ENCODE assay signal across 9 cellular contexts in genomic region chr19:23817519-23817918, GRCh38. TPM values are rescaled to one million over a fixed set of nuclear protein-coding genes. Genes with fewer than 3 reads are reported as not detected.
DNase-seq lines count a peak whose midpoint lies in the region; ATAC-seq and TF ChIP-seq lines count a peak whose summit lies in the region.
"Had no signal": no experiment of that assay in that cellular context is flagged by ENCODE, and none has a peak within 500 bp of the region (broad histone marks: within the 10 kb centered on the region; RNA-seq: fewer than 3 reads in every experiment).

No MANE protein-coding gene starts in this region.

- intact Hi-C loops in lower lobe of right lung (cut with DNase I): no loop called here

- no peak for ATAC-seq in lower lobe of right lung
- ATAC-seq in HG03432 (IDR thresholded peaks at IDR 0.05; ENCODE audit: unreplicated experiment): no peak

- TF ChIP-seq CTCF in AG09319 (IDR thresholded peaks at IDR 0.05; ENCODE audit: low read depth, low read length) (peak; percentile 7), GM13977 (IDR thresholded peaks at IDR 0.05; ENCODE audit: extremely low read depth, insufficient read depth, missing control alignments) (peak; percentile 46), endothelial cell (IDR thresholded peaks at IDR 0.05; ENCODE audit: unreplicated experiment) (peak; percentile 41), lower lobe of right lung (IDR thresholded peaks at IDR 0.05) (no peak)

- H3K27me3 ChIP-seq in lower lobe of right lung (ENCODE audit: low read depth): no peaks in the 10 kb centered on the region

- H3K4me1 Mint-ChIP-seq in endothelial cell (ENCODE audit: unreplicated experiment): no peaks in the 10 kb centered on the region

- H3K9me3 ChIP-seq in lower lobe of right lung: peaks cover 39% of the 10 kb centered on the region

- H3K9me3 Mint-ChIP-seq in endothelial cell (ENCODE audit: unreplicated experiment): peaks cover 24% of the 10 kb centered on the region

- no peak overlapping the region for H3K4me3 ChIP-seq in lower lobe of right lung

- H3K4me1 ChIP-seq in lower lobe of right lung: no peaks in the 10 kb centered on the region

- peaks cover 9% of the 10 kb centered on the region for H3K27me3 Mint-ChIP-seq in endothelial cell (ENCODE audit: unreplicated experiment)
- H3K27me3 Mint-ChIP-seq: dendritic cell treated with granulocyte-macrophage colony-stimulating factor and Interleukin-4, amounts not matched to agents 40 ng/mL and 50 ng/mL, for 4 days had no signal

- H3K4me3 Mint-ChIP-seq in endothelial cell (ENCODE audit: unreplicated experiment): no peak overlapping the region
- H3K4me3 Mint-ChIP-seq: dendritic cell treated with granulocyte-macrophage colony-stimulating factor and Interleukin-4, amounts not matched to agents 40 ng/mL and 50 ng/mL, for 4 days had no signal

- no peaks in the 10 kb centered on the region for H3K36me3 ChIP-seq in lower lobe of right lung

- H3K36me3 Mint-ChIP-seq in endothelial cell (ENCODE audit: low read depth, unreplicated experiment): peaks cover 39% of the 10 kb centered on the region

- in situ Hi-C loops in GM13977 (cut with MboI; ENCODE audit: low pct_unique_long_range_greater_than_20kb, low sequenced_read_pairs, unreplicated experiment): no loop called here

- DNase-seq in AG09319 (ENCODE audit: extremely low read depth, low read depth) (no peak), GM13977 (ENCODE audit: low spot score) (no peak), T follicular helper cell (ENCODE audit: low read depth) (peak; percentile 30), endothelial cell (ENCODE audit: low spot score) (no peak), lower lobe of right lung (no peak), NCI-H128 (lab: John Stamatoyannopoulos, UW; ENCODE audit: unreplicated experiment) (no peak)
- peak; percentile 10 to 26 (median 19) for DNase-seq in stimulated activated CD4-positive, alpha-beta T cell treated with anti-CD3 and anti-CD28 coated beads, Interleukin-12 subunit alpha, Interleukin-12 subunit beta, amount 100 ng/mL, for 48 hours (ENCODE audit: low read depth in 2 of 3, low spot score in 1 of 3)

- no peak overlapping the region for H3K27ac Mint-ChIP-seq in endothelial cell (ENCODE audit: unreplicated experiment)
- H3K27ac Mint-ChIP-seq: dendritic cell treated with granulocyte-macrophage colony-stimulating factor and Interleukin-4, amounts not matched to agents 40 ng/mL and 50 ng/mL, for 4 days had no signal

- no peak overlapping the region for H3K27ac ChIP-seq in lower lobe of right lung

RNA-seq across cellular contexts. Expression of gene ZNF681, which starts 58.8 kb away (rescaled TPM):
- total RNA-seq in endothelial cell (ENCODE audit: unreplicated experiment): 6.4 TPM
- total RNA-seq in lower lobe of right lung: 1.7 TPM

Comparison
In these comparisons a context has a peak if more than half of its experiments do, and no peak if none do; other contexts are left out.
1. DNase-seq: peak in T follicular helper cell (single experiment) and stimulated activated CD4-positive, alpha-beta T cell treated with anti-CD3 and anti-CD28 coated beads, Interleukin-12 subunit alpha, Interleukin-12 subunit beta, amount 100 ng/mL, for 48 hours (3 of 3); none in AG09319 (single experiment), GM13977 (single experiment), endothelial cell (single experiment), lower lobe of right lung (single experiment) and NCI-H128 (single experiment).